In genomic region chr11:63785823-63786222, GRCh38 we compare ENCODE assay signal across 8 cellular contexts.
"Had no signal": no experiment of that assay in that cellular context is flagged by ENCODE, and none has a peak within 500 bp of the region (broad histone marks: within the 10 kb centered on the region; RNA-seq: fewer than 3 reads in every experiment).

No MANE protein-coding gene starts in this region.

- H3K4me3 ChIP-seq: GM12878 had no signal

- FAIRE-seq: G401.6, GM12878, GM12891, GM12892, GM18507, GM19239 had no signal

- DNase-seq: GDM1, GF-D8 had no signal

- ATAC-seq: GM12878 had no signal
